ENCODE assay signal across 20 cellular contexts in the genomic region with DNA sequence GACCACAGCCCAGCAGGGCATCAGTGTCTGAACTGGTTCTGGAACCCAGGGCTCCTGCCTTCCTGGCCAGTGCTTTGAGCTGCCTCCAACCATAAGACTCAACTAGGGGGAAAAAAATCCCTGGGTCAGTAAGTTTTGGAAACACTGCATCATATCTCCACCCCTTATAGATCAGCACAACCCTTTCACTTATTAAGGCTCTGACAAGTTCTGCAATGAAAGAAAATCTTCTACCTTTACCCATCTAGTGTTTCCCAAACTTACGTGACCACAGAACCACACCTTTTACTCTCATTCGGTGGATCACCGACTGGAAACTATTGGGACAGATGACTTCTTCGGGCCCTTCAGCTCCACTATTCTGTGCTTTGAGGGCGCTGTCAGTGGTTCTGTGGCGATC.
DNase-seq lines count a peak whose midpoint lies in the region; ATAC-seq and TF ChIP-seq lines count a peak whose summit lies in the region.
"Had no signal": no experiment of that assay in that cellular context is flagged by ENCODE, and none has a peak within 500 bp of the region (broad histone marks: within the 10 kb centered on the region; RNA-seq: fewer than 3 reads in every experiment).

No MANE protein-coding gene starts in this region.

- H3K4me1 Mint-ChIP-seq in activated naive CD8-positive, alpha-beta T cell treated with anti-CD3 and anti-CD28 coated beads for 36 hours: no peaks in the 10 kb centered on the region
- H3K4me1 Mint-ChIP-seq: B cell; CD4-positive, CD25-positive, alpha-beta regulatory T cell had no signal

- H3K36me3 Mint-ChIP-seq in activated naive CD8-positive, alpha-beta T cell treated with anti-CD3 and anti-CD28 coated beads for 36 hours: no peaks in the 10 kb centered on the region
- H3K36me3 Mint-ChIP-seq: CD4-positive, CD25-positive, alpha-beta regulatory T cell; CD8-positive, alpha-beta T cell had no signal

- no peak overlapping the region for H4K8ac ChIP-seq in mesenchymal stem cell (ENCODE audit: low read length)

- H3K36me3 ChIP-seq in right atrium auricular region: no peaks in the 10 kb centered on the region
- peaks cover 0 to 2% (median 0%) of the 10 kb centered on the region in 3 donors for H3K36me3 ChIP-seq in esophagus squamous epithelium
- H3K36me3 ChIP-seq in tibial artery: peaks cover 0 to 4% (median 0%) of the 10 kb centered on the region in 3 donors
- H3K36me3 ChIP-seq in mesenchymal stem cell (ENCODE audit: control insufficient read depth in 1 of 2, insufficient read depth in 2 of 2, low read depth in 1 of 2, low read length in 2 of 2): peaks cover 0 to 11% of the 10 kb centered on the region in 2 experiments
- H3K36me3 ChIP-seq: BLaER1 had no signal

- no peak overlapping the region for H2BK15ac ChIP-seq in mesenchymal stem cell (ENCODE audit: low read depth, poor library complexity, severe bottlenecking)

- 83 to 97% methylated on average over 6 of the region's 6 CpGs for WGBS in esophagus squamous epithelium, 2 donors
- WGBS in mesenchymal stem cell: 96% methylated on average over 6 of the region's 6 CpGs

- no peak overlapping the region for H3K27ac Mint-ChIP-seq in activated naive CD8-positive, alpha-beta T cell treated with anti-CD3 and anti-CD28 coated beads for 36 hours
- H3K27ac Mint-ChIP-seq: B cell; CD8-positive, alpha-beta T cell had no signal

- no peak overlapping the region for H3K9ac ChIP-seq in mesenchymal stem cell (ENCODE audit: low read length)
- H3K9ac ChIP-seq: BLaER1, GM23248 had no signal

- no peak for TF ChIP-seq POLR2A in esophagus squamous epithelium (IDR thresholded peaks at IDR 0.05)

- H3K9me3 ChIP-seq in right atrium auricular region (no peaks in the 10 kb centered on the region), esophagus squamous epithelium (no peaks in the 10 kb centered on the region), tibial artery (no peaks in the 10 kb centered on the region), mesenchymal stem cell (ENCODE audit: control insufficient read depth, low read length) (no peaks in the 10 kb centered on the region)
- H3K9me3 ChIP-seq: BLaER1, Caco-2 had no signal

- H3K27me3 Mint-ChIP-seq in activated naive CD8-positive, alpha-beta T cell treated with anti-CD3 and anti-CD28 coated beads for 36 hours: no peaks in the 10 kb centered on the region

- ATAC-seq in Right ventricle myocardium superior (ENCODE audit: poor library complexity): no peak
- no peak for ATAC-seq in GM18498 (IDR thresholded peaks at IDR 0.05; ENCODE audit: unreplicated experiment)
- ATAC-seq: CD8-positive, alpha-beta T cell had no signal

- no peak overlapping the region for H2BK5ac ChIP-seq in mesenchymal stem cell (ENCODE audit: low read depth, low read length, poor library complexity, severe bottlenecking)

- H3K4me2 ChIP-seq in mesenchymal stem cell (ENCODE audit: low read length, poor library complexity, severe bottlenecking): no peak overlapping the region

- no peaks in the 10 kb centered on the region for H3K9me3 Mint-ChIP-seq in activated naive CD8-positive, alpha-beta T cell treated with anti-CD3 and anti-CD28 coated beads for 36 hours
- H3K9me3 Mint-ChIP-seq: CD4-positive, CD25-positive, alpha-beta regulatory T cell; CD8-positive, alpha-beta T cell had no signal

- intact Hi-C loops in Right ventricle myocardium superior (cut with DNase I): no loop called here
- intact Hi-C loops in esophagus squamous epithelium (cut with DNase I): no loop called here
- intact Hi-C loops in tibial artery (cut with DNase I; ENCODE audit: low total_unique reads): no loop called here

- no peaks in the 10 kb centered on the region for H3K79me1 ChIP-seq in mesenchymal stem cell (replicated peaks; ENCODE audit: low read length, poor library complexity, severe bottlenecking)

- no peak overlapping the region for H3K4ac ChIP-seq in mesenchymal stem cell (ENCODE audit: low read depth in 1 of 2, low read length in 2 of 2)

- H3K27me3 ChIP-seq in right atrium auricular region (no peaks in the 10 kb centered on the region), esophagus squamous epithelium (no peaks in the 10 kb centered on the region), tibial artery (no peaks in the 10 kb centered on the region), mesenchymal stem cell (ENCODE audit: control insufficient read depth in 1 of 2, insufficient read depth in 1 of 2, low read length in 2 of 2) (no peaks in the 10 kb centered on the region)
- H3K27me3 ChIP-seq: BLaER1 had no signal

- H3K4me1 ChIP-seq in right atrium auricular region (peaks cover 0 to 12% of the 10 kb centered on the region in 2 donors), esophagus squamous epithelium (peaks cover 0 to 13% (median 0%) of the 10 kb centered on the region in 3 donors), tibial artery (peaks cover 0 to 26% (median 6%) of the 10 kb centered on the region in 4 donors), mesenchymal stem cell (ENCODE audit: control insufficient read depth, insufficient read depth, low read depth, low read length) (peaks cover 2% of the 10 kb centered on the region)
- H3K4me1 ChIP-seq: BLaER1, Caco-2 had no signal

- peak overlapping the region; percentile 18 to 61 for H3K27ac ChIP-seq in right atrium auricular region
- H3K27ac ChIP-seq in esophagus squamous epithelium: peak overlapping the region; percentile 16 to 65 (median 52)
- peak overlapping the region; percentile 60 to 76 for H3K27ac ChIP-seq in tibial artery
- no peak overlapping the region for H3K27ac ChIP-seq in mesenchymal stem cell (ENCODE audit: low read length, poor library complexity, severe bottlenecking)
- H3K27ac ChIP-seq: 22Rv1, BLaER1, C4-2B, GM23248 had no signal

- H4K91ac ChIP-seq in mesenchymal stem cell (ENCODE audit: low read length): no peak overlapping the region

- H3K4me3 Mint-ChIP-seq in activated naive CD8-positive, alpha-beta T cell treated with anti-CD3 and anti-CD28 coated beads for 36 hours: no peak overlapping the region
- H3K4me3 Mint-ChIP-seq: B cell; CD4-positive, CD25-positive, alpha-beta regulatory T cell; CD8-positive, alpha-beta T cell had no signal

- H3K4me3 ChIP-seq in right atrium auricular region (no peak overlapping the region), esophagus squamous epithelium (no peak overlapping the region), tibial artery (no peak overlapping the region), mesenchymal stem cell (ENCODE audit: insufficient read depth in 1 of 2, low read depth in 1 of 2, low read length in 2 of 2) (no peak overlapping the region)
- H3K4me3 ChIP-seq: BLaER1, GM23248 had no signal

- H2BK120ac ChIP-seq in mesenchymal stem cell (ENCODE audit: low read depth, low read length): no peak overlapping the region

- H3K23ac ChIP-seq in mesenchymal stem cell (ENCODE audit: low read length in 2 of 2): no peak overlapping the region

- H3K14ac ChIP-seq in mesenchymal stem cell (ENCODE audit: low read length in 2 of 2): no peak overlapping the region

- TF ChIP-seq CTCF in right atrium auricular region (IDR thresholded peaks at IDR 0.05): no peak
- TF ChIP-seq CTCF in esophagus squamous epithelium (IDR thresholded peaks at IDR 0.05): no peak
- TF ChIP-seq CTCF in tibial artery (IDR thresholded peaks at IDR 0.05): no peak

- H2BK12ac ChIP-seq in mesenchymal stem cell (ENCODE audit: low read length in 2 of 2): no peak overlapping the region

- H2AK5ac ChIP-seq in mesenchymal stem cell (ENCODE audit: low read length, severe bottlenecking): no peak overlapping the region

- no peak overlapping the region for H3K18ac ChIP-seq in mesenchymal stem cell (ENCODE audit: low read depth in 1 of 2, low read length in 2 of 2)

- no peak for DNase-seq in right atrium auricular region (ENCODE audit: low spot score)
- DNase-seq in Right ventricle myocardium superior: no peak
- no peak for DNase-seq in esophagus squamous epithelium (lab: John Stamatoyannopoulos, UW)
- DNase-seq in tibial artery: no peak
- DNase-seq in mesenchymal stem cell: no peak
- DNase-seq in retina: no peak
- no peak for DNase-seq in activated naive CD8-positive, alpha-beta T cell treated with anti-CD3 and anti-CD28 coated beads for 36 hours
- DNase-seq: Caco-2; CD4-positive, CD25-positive, alpha-beta regulatory T cell; CD8-positive, alpha-beta T cell; DMS153; DND-41; H7; HCEC 1CT had no signal

- no peak overlapping the region for H2AFZ ChIP-seq in mesenchymal stem cell (ENCODE audit: low read depth, low read length)
- H2AFZ ChIP-seq: GM23248 had no signal
